ENCODE assay signal across 8 cellular contexts in the genomic region with DNA sequence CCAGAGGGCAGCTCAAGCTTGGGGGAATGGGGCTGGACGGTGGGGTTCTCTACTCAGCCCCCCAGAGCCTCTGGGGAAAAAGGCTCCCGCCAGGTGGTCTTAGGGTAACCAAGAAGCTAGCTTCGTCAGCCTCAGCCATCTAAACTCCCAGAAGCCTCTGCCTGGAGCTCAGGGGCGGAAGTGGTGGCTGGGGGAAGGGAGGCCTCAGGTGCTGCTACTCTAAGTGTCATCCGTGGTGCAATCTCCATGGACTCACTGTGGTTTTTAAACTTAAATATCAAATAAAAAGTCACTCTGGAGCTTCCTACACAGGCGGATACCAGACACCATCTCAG. TPM values are rescaled to one million over a fixed set of nuclear protein-coding genes. Genes with fewer than 3 reads are reported as not detected.
DNase-seq lines count a peak whose midpoint lies in the region; ATAC-seq and TF ChIP-seq lines count a peak whose summit lies in the region.

No MANE protein-coding gene starts in this region.

- H3K27me3 ChIP-seq in DND-41 (ENCODE audit: insufficient read depth, low read length, poor library complexity) (no peaks in the 10 kb centered on the region), left lung (peaks cover 12 to 24% of the 10 kb centered on the region in 2 donors)

- intact Hi-C loops in left lung (cut with DNase I) = no loop called here

- peak overlapping the region; percentile 77 for H3K9ac ChIP-seq in DND-41 (ENCODE audit: low read depth, low read length)

- H3K27ac ChIP-seq in DND-41 (ENCODE audit: low read length) (peak overlapping the region; percentile 85), KOPT-K1 (ENCODE audit: low read depth, low read length, poor library complexity, severe bottlenecking) (peak overlapping the region; percentile 97), left lung (peak overlapping the region in 1 of 2 donors; percentile 93)

- TF ChIP-seq CTCF in DND-41 (IDR thresholded peaks at IDR 0.05; ENCODE audit: borderline replicate concordance, extremely low read depth, low read length, poor library complexity, severe bottlenecking) = no peak
- no peak for TF ChIP-seq CTCF in left lung (IDR thresholded peaks at IDR 0.05)

- H3K4me2 ChIP-seq in DND-41 (ENCODE audit: insufficient read depth, low read length) = peak overlapping the region; percentile 59

- H3K9me3 ChIP-seq in DND-41 (ENCODE audit: insufficient read depth, low read length, severe bottlenecking) (peaks cover 9% of the 10 kb centered on the region), KOPT-K1 (ENCODE audit: insufficient read depth, low read length, poor library complexity, severe bottlenecking) (peaks cover 11% of the 10 kb centered on the region), left lung (peaks cover 0 to 6% of the 10 kb centered on the region in 2 donors)

- peaks cover 38% of the 10 kb centered on the region for H3K36me3 ChIP-seq in DND-41 (ENCODE audit: insufficient read depth, low read length)
- H3K36me3 ChIP-seq in KOPT-K1 (ENCODE audit: insufficient read depth, low read length) = peaks cover 46% of the 10 kb centered on the region
- no peaks in the 10 kb centered on the region for H3K36me3 ChIP-seq in left lung

- H3K4me3 ChIP-seq in DND-41 (ENCODE audit: low read depth in 1 of 2, low read length in 2 of 2) = peak overlapping the region; percentile 52 to 59; a peak in 3 of 4 replicates
- H3K4me3 ChIP-seq in left lung = peak overlapping the region; percentile 38 to 68

- ATAC-seq in DND-41 (ENCODE audit: insufficient read depth, low read depth) (peak; percentile 82), GM21529 (IDR thresholded peaks at IDR 0.05; ENCODE audit: unreplicated experiment) (peak; percentile 69), left lung (peak; percentile 41)

- DNase-seq in DND-41 (peak; percentile 89), left lung (peak; percentile 61 to 83), ecto neural progenitor cell (ENCODE audit: low spot score) (no peak), NCI-H2171 treated with DMSO at 0.1 percent for 48 hours (lab: John Stamatoyannopoulos, UW) (no peak)
- peak; percentile 68 for DNase-seq in activated T-cell treated with anti-CD3 and anti-CD28 coated beads, Interleukin-2, amount 50 U/mL, for 1 hour
- peak; percentile 64 for DNase-seq in stimulated activated naive CD4-positive, alpha-beta T cell treated with Interleukin-2 at 50 U/mL for 16 hours (lab: John Stamatoyannopoulos, UW)

- peaks cover 62% of the 10 kb centered on the region for H3K79me2 ChIP-seq in DND-41 (ENCODE audit: insufficient read depth, low read length)

- H3K4me1 ChIP-seq in DND-41 (ENCODE audit: insufficient read depth, low read length) (peaks cover 45% of the 10 kb centered on the region), left lung (peaks cover 0 to 42% of the 10 kb centered on the region in 2 donors)

- peaks cover 48% of the 10 kb centered on the region for H4K20me1 ChIP-seq in DND-41 (ENCODE audit: insufficient read depth, low read length)

- H2AFZ ChIP-seq in DND-41 (ENCODE audit: low read depth, low read length) = peak overlapping the region; percentile 68

RNA-seq across cellular contexts. Expression of a gene that starts 0.7 kb away (rescaled TPM):
- total RNA-seq in left lung = 100 to 1,000 TPM in 1 of 2 donors, 10 to 100 TPM in 1; 30.3 to 101 TPM

RNA-seq across cellular contexts. Expression of a gene that starts 54.2 kb away (rescaled TPM):
- 1 to 10 TPM; 6.4 to 9.3 TPM for total RNA-seq in left lung

Comparison
In these comparisons a context has a peak if more than half of its experiments do, and no peak if none do; other contexts are left out.
1. DNase-seq: peak in DND-41 (single experiment), activated T-cell treated with anti-CD3 and anti-CD28 coated beads, Interleukin-2, amount 50 U/mL, for 1 hour (single experiment), left lung (2 of 2) and stimulated activated naive CD4-positive, alpha-beta T cell treated with Interleukin-2 at 50 U/mL for 16 hours (single experiment); none in ecto neural progenitor cell (single experiment) and NCI-H2171 treated with DMSO at 0.1 percent for 48 hours (single experiment).
2. Peak in every context shown above with its lines, with median percentiles within 50 percentile points of each other: ATAC-seq.